Comparison of ENCODE assay signal across 22 cellular contexts in genomic region chr3:25461946-25462345, GRCh38. TPM values are rescaled to one million over a fixed set of nuclear protein-coding genes. Genes with fewer than 3 reads are reported as not detected.
DNase-seq lines count a peak whose midpoint lies in the region; ATAC-seq, FAIRE-seq and TF ChIP-seq lines count a peak whose summit lies in the region.
"Had no signal": no experiment of that assay in that cellular context is flagged by ENCODE, and none has a peak within 500 bp of the region (broad histone marks: within the 10 kb centered on the region; RNA-seq: fewer than 3 reads in every experiment).

No MANE protein-coding gene starts in this region.

- ATAC-seq in RWPE2 (ENCODE audit: low read depth) = 0 out of 3 replicates have a peak, but pooled peaks have one; percentile 36
- ATAC-seq in foreskin keratinocyte = peak; percentile 90
- no peak for ATAC-seq in natural killer cell treated with Interleukin-12 subunit alpha and Interleukin-12 subunit beta and Interleukin-15 and Interleukin-18, amount 100 ng/mL, for 72 hours

- H3K4me1 ChIP-seq in KMS-11 (ENCODE audit: low read depth, poor library complexity, severe bottlenecking) (peaks cover 52% of the 10 kb centered on the region), RWPE2 (ENCODE audit: insufficient read depth, poor library complexity, severe bottlenecking) (no peaks in the 10 kb centered on the region), foreskin keratinocyte (peaks cover 18% of the 10 kb centered on the region)

- no peak overlapping the region for H2AFZ ChIP-seq in KMS-11 (ENCODE audit: low read depth)
- H2AFZ ChIP-seq: PC-9 had no signal

- H3K4me3 ChIP-seq in KMS-11 (IDR thresholded peaks at IDR 0.05; ENCODE audit: insufficient read depth, low read depth, low read length) (no peak overlapping the region), RWPE2 (ENCODE audit: severe bottlenecking) (no peak overlapping the region)
- H3K4me3 ChIP-seq: PC-9 had no signal

- H3K27ac ChIP-seq in KMS-11 (no peak overlapping the region; the same call in 1 of the 2 replicates), RWPE2 (ENCODE audit: poor library complexity, severe bottlenecking) (no peak overlapping the region), foreskin keratinocyte (peak overlapping the region; percentile 8)
- H3K27ac ChIP-seq: C4-2B, PC-9 had no signal

- DNase-seq in RWPE2 (ENCODE audit: low spot score) (no peak), foreskin keratinocyte (peak; percentile 64 to 87), GM19239 (ENCODE audit: insufficient read length, low spot score) (no peak), HEK293T (ENCODE audit: extremely low spot score) (no peak), pons (ENCODE audit: low spot score) (no peak)
- no peak for DNase-seq in natural killer cell treated with Interleukin-12 subunit alpha and Interleukin-12 subunit beta and Interleukin-15 and Interleukin-18, amount 100 ng/mL, for 72 hours (ENCODE audit: low spot score)
- DNase-seq in activated CD4-positive, alpha-beta T cell treated with anti-CD3 and anti-CD28 coated beads for 48 hours = no peak
- DNase-seq: Calu3; CD8-positive, alpha-beta memory T cell; DMS153; IMR-90; NCI-H1417 treated with DMSO at 0.1 percent for 48 hours; NCI-H187; NCI-H446; NCI-H526; PC-9; SIG-M5 had no signal

- peaks cover 3% of the 10 kb centered on the region for H3K9me3 Mint-ChIP-seq in natural killer cell treated with Interleukin-12 subunit alpha and Interleukin-12 subunit beta and Interleukin-15 and Interleukin-18, amount 100 ng/mL, for 72 hours

- no peaks in the 10 kb centered on the region for H3K36me3 Mint-ChIP-seq in natural killer cell treated with Interleukin-12 subunit alpha and Interleukin-12 subunit beta and Interleukin-15 and Interleukin-18, amount 100 ng/mL, for 72 hours
- H3K36me3 Mint-ChIP-seq: CD8-positive, alpha-beta memory T cell had no signal

- CTCF ChIA-PET in HEK293T (lab: Yijun Ruan, JAX) = no interaction called here

- no peak for FAIRE-seq in GM19239 (lab: Jason Lieb, UNC)
- FAIRE-seq: A204.1, H1 had no signal

- H3K79me2 ChIP-seq in KMS-11 (ENCODE audit: insufficient read depth, low read depth) = no peaks in the 10 kb centered on the region

- no peaks in the 10 kb centered on the region for H3K36me3 ChIP-seq in KMS-11 (ENCODE audit: insufficient read depth)
- H3K36me3 ChIP-seq in RWPE2 (ENCODE audit: low read depth) = no peaks in the 10 kb centered on the region

- H3K27ac Mint-ChIP-seq in natural killer cell treated with Interleukin-12 subunit alpha and Interleukin-12 subunit beta and Interleukin-15 and Interleukin-18, amount 100 ng/mL, for 72 hours = peak overlapping the region; percentile 71 to 88
- H3K27ac Mint-ChIP-seq: CD8-positive, alpha-beta memory T cell had no signal

- no peaks in the 10 kb centered on the region for H3K9me3 ChIP-seq in RWPE2 (ENCODE audit: severe bottlenecking)

- H3K4me2 ChIP-seq in KMS-11 = peak overlapping the region; percentile 64
- H3K4me2 ChIP-seq: PC-9 had no signal

- H3K9ac ChIP-seq in KMS-11 = no peak overlapping the region

- TF ChIP-seq CTCF in KMS-11 (conservative IDR thresholded peaks at IDR 0.05; ENCODE audit: low read depth, low read length) = no peak
- no peak for TF ChIP-seq CTCF in RWPE2 (IDR thresholded peaks at IDR 0.05; ENCODE audit: poor library complexity, severe bottlenecking)
- TF ChIP-seq CTCF in foreskin keratinocyte (conservative IDR thresholded peaks at IDR 0.05) = peak; percentile 19

- H3K4me1 Mint-ChIP-seq in natural killer cell treated with Interleukin-12 subunit alpha and Interleukin-12 subunit beta and Interleukin-15 and Interleukin-18, amount 100 ng/mL, for 72 hours (ENCODE audit: low read depth in 2 of 2) = peaks cover 23 to 32% of the 10 kb centered on the region in 2 donors
- H3K4me1 Mint-ChIP-seq: CD8-positive, alpha-beta memory T cell had no signal

- peak overlapping the region; percentile 49 for H3K4me3 Mint-ChIP-seq in natural killer cell treated with Interleukin-12 subunit alpha and Interleukin-12 subunit beta and Interleukin-15 and Interleukin-18, amount 100 ng/mL, for 72 hours
- H3K4me3 Mint-ChIP-seq: CD8-positive, alpha-beta memory T cell had no signal

- POLR2A ChIA-PET in HEK293T (lab: Yijun Ruan, JAX) = no interaction called here

- no peaks in the 10 kb centered on the region for H4K20me1 ChIP-seq in KMS-11 (ENCODE audit: insufficient read depth)

- no peaks in the 10 kb centered on the region for H3K27me3 Mint-ChIP-seq in natural killer cell treated with Interleukin-12 subunit alpha and Interleukin-12 subunit beta and Interleukin-15 and Interleukin-18, amount 100 ng/mL, for 72 hours
- H3K27me3 Mint-ChIP-seq: CD8-positive, alpha-beta memory T cell had no signal

- H3K27me3 ChIP-seq in KMS-11 (ENCODE audit: insufficient read depth, low read depth) (no peaks in the 10 kb centered on the region), RWPE2 (ENCODE audit: insufficient read depth, poor library complexity, severe bottlenecking) (no peaks in the 10 kb centered on the region), foreskin keratinocyte (no peaks in the 10 kb centered on the region)

TF ChIP-seq in HEK293T, 16 proteins besides CTCF, POLR2A, EP300 and RAD21:
- no peak for TF ChIP-seq HDGF (IDR thresholded peaks at IDR 0.05; ENCODE audit: borderline replicate concordance)
- no peak for TF ChIP-seq FOXM1 (IDR thresholded peaks at IDR 0.05; ENCODE audit: borderline replicate concordance)
- TF ChIP-seq SP1 (IDR thresholded peaks at IDR 0.05) = no peak
- no peak for TF ChIP-seq SUZ12 (IDR thresholded peaks at IDR 0.05)
- no peak for TF ChIP-seq BHLHE40 (IDR thresholded peaks at IDR 0.05; ENCODE audit: borderline replicate concordance)
- no peak for TF ChIP-seq ZNF384 (IDR thresholded peaks at IDR 0.05)
- no peak for TF ChIP-seq ARNT (IDR thresholded peaks at IDR 0.05)
- no peak for TF ChIP-seq FOXK2 (IDR thresholded peaks at IDR 0.05)
- TF ChIP-seq ELF4 (IDR thresholded peaks at IDR 0.05) = no peak
- TF ChIP-seq, protein P1, sequence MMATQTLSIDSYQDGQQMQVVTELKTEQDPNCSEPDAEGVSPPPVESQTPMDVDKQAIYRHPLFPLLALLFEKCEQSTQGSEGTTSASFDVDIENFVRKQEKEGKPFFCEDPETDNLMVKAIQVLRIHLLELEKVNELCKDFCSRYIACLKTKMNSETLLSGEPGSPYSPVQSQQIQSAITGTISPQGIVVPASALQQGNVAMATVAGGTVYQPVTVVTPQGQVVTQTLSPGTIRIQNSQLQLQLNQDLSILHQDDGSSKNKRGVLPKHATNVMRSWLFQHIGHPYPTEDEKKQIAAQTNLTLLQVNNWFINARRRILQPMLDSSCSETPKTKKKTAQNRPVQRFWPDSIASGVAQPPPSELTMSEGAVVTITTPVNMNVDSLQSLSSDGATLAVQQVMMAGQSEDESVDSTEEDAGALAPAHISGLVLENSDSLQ (IDR thresholded peaks at IDR 0.05) = no peak
- no peak for TF ChIP-seq NFRKB (IDR thresholded peaks at IDR 0.05)
- TF ChIP-seq L3MBTL2 (conservative IDR thresholded peaks at IDR 0.05) = no peak
TF ChIP-seq in HEK293T: peak in this region for 0.

RNA-seq across cellular contexts. Expression of gene RARB, which starts 33.9 kb away (rescaled TPM):
- total RNA-seq in foreskin keratinocyte = not detected in 2 replicates
- not detected in 2 replicates for polyA plus RNA-seq in foreskin keratinocyte
- total RNA-seq in natural killer cell treated with Interleukin-12 subunit alpha and Interleukin-12 subunit beta and Interleukin-15 and Interleukin-18, amount 100 ng/mL, for 72 hours = not detected
- total RNA-seq: CD8-positive, alpha-beta memory T cell; G401 had no signal
- polyA plus RNA-seq: CD8-positive, alpha-beta memory T cell had no signal

Comparison
In these comparisons a context has a peak if more than half of its experiments do, and no peak if none do; other contexts are left out.
1. ATAC-seq: peak in RWPE2 (single experiment) and foreskin keratinocyte (single experiment); none in natural killer cell treated with Interleukin-12 subunit alpha and Interleukin-12 subunit beta and Interleukin-15 and Interleukin-18, amount 100 ng/mL, for 72 hours (0 of 2).
2. DNase-seq: peak in foreskin keratinocyte (2 of 2); none in RWPE2 (single experiment), natural killer cell treated with Interleukin-12 subunit alpha and Interleukin-12 subunit beta and Interleukin-15 and Interleukin-18, amount 100 ng/mL, for 72 hours (single experiment), activated CD4-positive, alpha-beta T cell treated with anti-CD3 and anti-CD28 coated beads for 48 hours (single experiment), GM19239 (single experiment), HEK293T (single experiment) and pons (single experiment).